ENCODE assay signal across 29 cellular contexts in genomic region chr1:67941155-67941554, GRCh38.
"Had no signal": no experiment of that assay in that cellular context is flagged by ENCODE, and none has a peak within 500 bp of the region (broad histone marks: within the 10 kb centered on the region; RNA-seq: fewer than 3 reads in every experiment).

No MANE protein-coding gene starts in this region.

- H3K36me3 ChIP-seq: left lung, lower lobe of right lung, neural progenitor cell, ovary, prostate gland, stomach, thyroid gland, transverse colon, upper lobe of left lung, vagina had no signal

- H3K4me1 ChIP-seq: lower lobe of right lung, prostate gland, transverse colon, vagina had no signal

- ATAC-seq: left colon; left lung; lower lobe of right lung; naive thymus-derived CD8-positive, alpha-beta T cell; right cardiac atrium; sciatic nerve; stimulated activated naive B cell treated with anti-CD40 and anti-IgM and Interleukin-4, amounts not matched to agents 10 μg/mL and 1 μg/mL and 100 μg/mL, for 72 hours; stimulated activated naive CD8-positive, alpha-beta T cell treated with anti-CD3 and anti-CD28 coated beads, Interleukin-15, Interleukin-2, amounts not matched to agents 100 U/mL and 50 U/mL, for 24 hours had no signal

- FAIRE-seq: islet of Langerhans, kidney had no signal

- H3K4me3 ChIP-seq: left lung, lower lobe of right lung, neural progenitor cell, ovary, prostate gland, skin epidermis, stomach, testis, thyroid gland, transverse colon, upper lobe of left lung, vagina had no signal

- DNase-seq: hypothalamus; immature natural killer cell; kidney; left colon; left lung; lower lobe of right lung; mammary epithelial cell; mesenchymal stem cell; naive thymus-derived CD8-positive, alpha-beta T cell; ovary; retina; right cardiac atrium; stimulated activated CD4-positive, alpha-beta T cell treated with anti-CD3 and anti-CD28 coated beads, Interleukin-12 subunit alpha, Interleukin-12 subunit beta, amount 100 ng/mL, for 4 hours; stimulated activated CD4-positive, alpha-beta T cell treated with anti-CD3 and anti-CD28 coated beads, Interleukin-15, amount 100 ng/mL, for 24 hours; stimulated activated CD4-positive, alpha-beta T cell treated with anti-CD3 and anti-CD28 coated beads, Interleukin-2, amount 100 ng/mL, for 24 hours; stimulated activated CD4-positive, alpha-beta T cell treated with anti-CD3 and anti-CD28 coated beads, Interleukin-4, amount 100 ng/mL, for 1 hour; stimulated activated naive B cell treated with anti-CD40 and anti-IgM and Interleukin-4, amounts not matched to agents 10 μg/mL and 1 μg/mL and 100 μg/mL, for 72 hours; stimulated activated naive CD8-positive, alpha-beta T cell treated with anti-CD3 and anti-CD28 coated beads, Interleukin-15, Interleukin-2, amounts not matched to agents 100 U/mL and 50 U/mL, for 24 hours; stomach; testis; thyroid gland; transverse colon; upper lobe of left lung had no signal

- H3K9ac ChIP-seq: neural progenitor cell had no signal

- H3K27ac ChIP-seq: left lung, lower lobe of right lung, neural progenitor cell, ovary, prostate gland, skin epidermis, stomach, testis, thyroid gland, transverse colon, upper lobe of left lung, vagina had no signal

- H3K9me3 ChIP-seq: left lung, lower lobe of right lung, ovary, prostate gland, stomach, testis, thyroid gland, transverse colon, upper lobe of left lung, vagina had no signal

- H3K27me3 ChIP-seq: left lung, neural progenitor cell, ovary, stomach, testis, thyroid gland, transverse colon, upper lobe of left lung, vagina had no signal

- H3K4me2 ChIP-seq: neural progenitor cell had no signal

- H2AFZ ChIP-seq: neural progenitor cell had no signal
